In the genomic region with DNA sequence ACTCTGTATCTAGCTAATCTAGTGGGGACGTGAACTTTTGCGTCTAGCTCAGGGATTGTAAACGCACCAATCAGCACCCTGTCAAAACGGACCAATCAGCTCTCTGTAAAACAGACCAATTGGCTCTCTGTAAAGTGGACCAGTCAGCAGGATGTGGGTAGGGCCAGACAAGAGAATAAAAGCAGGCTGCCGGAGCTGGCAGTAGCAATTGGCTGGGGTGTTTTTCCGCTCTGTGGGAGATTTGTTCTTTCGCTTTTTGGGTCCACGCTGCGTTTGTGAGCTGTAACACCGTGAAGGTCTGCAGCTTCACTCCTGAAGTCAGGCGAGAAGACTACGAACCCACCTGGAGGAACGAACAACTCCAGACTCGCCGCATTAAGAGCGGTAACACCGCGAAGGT, we compare ENCODE assay signal across 22 cellular contexts.
DNase-seq lines count a peak whose midpoint lies in the region; ATAC-seq and TF ChIP-seq lines count a peak whose summit lies in the region.
"Had no signal": no experiment of that assay in that cellular context is flagged by ENCODE, and none has a peak within 500 bp of the region (broad histone marks: within the 10 kb centered on the region; RNA-seq: fewer than 3 reads in every experiment).

No MANE protein-coding gene starts in this region.

- no peak overlapping the region for H3K27ac Mint-ChIP-seq in endodermal cell
- H3K27ac Mint-ChIP-seq: CD4-positive, alpha-beta memory T cell had no signal

- H3K9me3 ChIP-seq in DND-41 (ENCODE audit: insufficient read depth, low read length, severe bottlenecking) (no peaks in the 10 kb centered on the region), endodermal cell (ENCODE audit: control insufficient read depth, low read length) (no peaks in the 10 kb centered on the region)

- no peaks in the 10 kb centered on the region for H3K36me3 Mint-ChIP-seq in endodermal cell (ENCODE audit: low read depth)
- H3K36me3 Mint-ChIP-seq: CD4-positive, alpha-beta memory T cell had no signal

- peaks cover 4% of the 10 kb centered on the region for H3K9me3 Mint-ChIP-seq in endodermal cell

- no peaks in the 10 kb centered on the region for H3K36me3 ChIP-seq in DND-41 (ENCODE audit: insufficient read depth, low read length)
- H3K36me3 ChIP-seq in endodermal cell (ENCODE audit: control insufficient read depth, insufficient read depth, low read length): no peaks in the 10 kb centered on the region

- H3K27ac ChIP-seq in DND-41 (ENCODE audit: low read length) (no peak overlapping the region), endodermal cell (ENCODE audit: low read depth, low read length) (no peak overlapping the region)
- H3K27ac ChIP-seq: PC-9, SK-N-MC had no signal

- no peak overlapping the region for H3K9ac ChIP-seq in DND-41 (ENCODE audit: low read depth, low read length)
- no peak overlapping the region for H3K9ac ChIP-seq in endodermal cell (ENCODE audit: extremely low read depth, low read length, poor library complexity, severe bottlenecking)

- H2AFZ ChIP-seq in DND-41 (ENCODE audit: low read depth, low read length): no peak overlapping the region
- H2AFZ ChIP-seq: PC-9 had no signal

- ATAC-seq in DND-41 (ENCODE audit: insufficient read depth, low read depth) (0 out of 3 replicates have a peak, but pooled peaks have one; percentile 27), omental fat pad (ENCODE audit: low FRiP score) (no peak), GM21515 (IDR thresholded peaks at IDR 0.05; ENCODE audit: unreplicated experiment) (no peak)

- H3K4me3 ChIP-seq in DND-41 (ENCODE audit: low read depth in 1 of 2, low read length in 2 of 2) (no peak overlapping the region), endodermal cell (ENCODE audit: low read length) (no peak overlapping the region)
- H3K4me3 ChIP-seq: PC-9, SK-N-MC had no signal

- DNase-seq in AML-193 (lab: John Stamatoyannopoulos, UW): peak; percentile 77
- DNase-seq in DND-41: no peak
- DNase-seq in MV-4-11 (lab: John Stamatoyannopoulos, UW): peak; percentile 87
- peak; percentile 49 for DNase-seq in endodermal cell
- DNase-seq in hypothalamus (lab: John Stamatoyannopoulos, UW): no peak
- DNase-seq in omental fat pad (ENCODE audit: low spot score): no peak
- DNase-seq in NCI-H2227 (lab: John Stamatoyannopoulos, UW; ENCODE audit: unreplicated experiment): no peak
- DNase-seq: CD4-positive, alpha-beta memory T cell; EL; H7; KG1; NCI-H1048; NCI-H1436; NCI-H187 treated with DMSO at 0.1 percent for 48 hours; NCI-H226; NCI-H510A treated with DMSO at 0.1 percent for 48 hours; NCI-H748 treated with DMSO at 0.1 percent for 48 hours; PC-9; RPMI8226; SHP77 had no signal

- H4K20me1 ChIP-seq in DND-41 (ENCODE audit: insufficient read depth, low read length): no peaks in the 10 kb centered on the region

- 94 to 95% methylated on average over 17 to 18 of the region's 18 CpGs for WGBS in endodermal cell (ENCODE audit: insufficient coverage in 1 of 2, insufficient read length in 1 of 2), 2 experiments

- peaks cover 4% of the 10 kb centered on the region for H3K27me3 Mint-ChIP-seq in endodermal cell (ENCODE audit: insufficient read depth)

- no peaks in the 10 kb centered on the region for H3K79me2 ChIP-seq in DND-41 (ENCODE audit: insufficient read depth, low read length)

- H3K4me3 Mint-ChIP-seq in endodermal cell: no peak overlapping the region

- H3K4me1 ChIP-seq in DND-41 (ENCODE audit: insufficient read depth, low read length) (no peaks in the 10 kb centered on the region), endodermal cell (ENCODE audit: control insufficient read depth, insufficient read depth, low read length) (peaks cover 4% of the 10 kb centered on the region)

- H3K4me1 Mint-ChIP-seq in endodermal cell: peaks cover 20% of the 10 kb centered on the region
- H3K4me1 Mint-ChIP-seq: CD4-positive, alpha-beta memory T cell had no signal

- H3K27me3 ChIP-seq in DND-41 (ENCODE audit: insufficient read depth, low read length, poor library complexity) (no peaks in the 10 kb centered on the region), endodermal cell (ENCODE audit: control insufficient read depth, insufficient read depth, low read length, poor library complexity, severe bottlenecking) (no peaks in the 10 kb centered on the region)

- TF ChIP-seq CTCF in DND-41 (IDR thresholded peaks at IDR 0.05; ENCODE audit: borderline replicate concordance, extremely low read depth, low read length, poor library complexity, severe bottlenecking) (no peak), endodermal cell (conservative IDR thresholded peaks at IDR 0.05) (no peak), omental fat pad (IDR thresholded peaks at IDR 0.05) (no peak)

- H3K4me2 ChIP-seq in DND-41 (ENCODE audit: insufficient read depth, low read length): no peak overlapping the region
- H3K4me2 ChIP-seq: PC-9 had no signal

Comparison
In these comparisons a context has a peak if more than half of its experiments do, and no peak if none do; other contexts are left out.
1. DNase-seq: peak in AML-193 (2 of 2), MV-4-11 (single experiment) and endodermal cell (single experiment); none in DND-41 (single experiment), hypothalamus (0 of 51), omental fat pad (single experiment) and NCI-H2227 (single experiment).